ENCODE assay signal across 8 cellular contexts in the genomic region with DNA sequence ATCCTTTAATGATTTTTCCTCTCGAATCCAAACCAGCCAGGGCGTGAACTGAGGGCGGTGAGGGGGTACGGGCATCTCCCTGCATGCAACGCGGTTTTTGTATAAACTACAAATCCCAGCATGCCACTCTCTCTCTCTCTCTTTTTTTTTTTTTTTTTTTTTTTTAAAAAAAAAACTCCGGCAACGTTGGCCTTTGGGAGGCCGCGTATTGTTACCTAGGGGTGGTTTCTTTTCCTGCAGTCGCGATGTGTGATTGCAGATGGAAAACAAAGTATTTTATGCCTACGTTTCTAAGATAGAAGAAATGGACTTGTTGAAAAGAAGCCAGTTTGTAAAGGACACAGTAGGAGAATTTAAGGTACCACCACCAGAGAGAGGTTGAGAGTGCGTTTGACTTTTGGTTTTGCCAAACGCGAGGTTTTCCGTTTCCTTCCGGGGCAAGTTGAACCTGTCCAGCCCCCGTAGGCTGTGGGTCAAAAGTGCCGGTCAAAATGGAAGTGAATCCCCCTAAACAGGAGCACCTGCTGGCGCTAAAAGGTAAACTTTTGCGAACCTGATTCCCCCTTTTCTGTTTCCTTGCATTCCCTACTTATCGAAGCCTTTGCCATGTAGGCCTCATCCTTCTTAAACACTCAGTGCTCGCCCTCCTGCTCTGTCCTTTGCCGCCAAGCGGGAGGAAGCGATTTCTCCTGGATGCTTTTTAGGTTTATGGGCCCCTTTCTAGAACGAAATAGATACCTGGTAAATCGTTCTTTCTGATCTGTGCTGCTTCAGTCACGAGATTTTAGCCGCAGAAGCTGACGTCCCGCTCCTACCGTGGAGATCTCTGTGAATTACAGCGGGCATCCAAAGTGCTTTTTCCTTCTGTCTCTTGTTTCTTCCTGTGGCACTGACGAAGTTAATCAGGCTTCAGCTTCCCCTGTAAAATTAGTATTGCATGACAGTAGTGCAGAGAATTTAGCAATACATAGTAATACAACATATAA. TPM values are rescaled to one million over a fixed set of nuclear protein-coding genes. Genes with fewer than 3 reads are reported as not detected.
A peak's percentile ranks its signal among the peaks of the same experiment; 100 is the strongest.
DNase-seq lines count a peak whose midpoint lies in the region; ATAC-seq and TF ChIP-seq lines count a peak whose summit lies in the region.

A gene with protein sequence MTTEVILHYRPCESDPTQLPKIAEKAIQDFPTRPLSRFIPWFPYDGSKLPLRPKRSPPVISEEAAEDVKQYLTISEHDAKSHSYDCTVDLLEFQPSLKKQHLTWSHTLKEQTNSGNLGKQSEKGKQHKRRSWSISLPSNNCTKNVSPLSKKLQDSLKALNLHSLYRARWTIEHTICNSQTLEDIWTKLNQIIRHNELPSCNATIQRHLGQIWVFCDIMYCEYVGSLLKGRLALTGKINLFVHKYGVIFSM (plus strand): TSS at position 458 of the 986 bp plus-strand sequence. CDS start 4,561 bp downstream, outside the sequence.
A gene with protein sequence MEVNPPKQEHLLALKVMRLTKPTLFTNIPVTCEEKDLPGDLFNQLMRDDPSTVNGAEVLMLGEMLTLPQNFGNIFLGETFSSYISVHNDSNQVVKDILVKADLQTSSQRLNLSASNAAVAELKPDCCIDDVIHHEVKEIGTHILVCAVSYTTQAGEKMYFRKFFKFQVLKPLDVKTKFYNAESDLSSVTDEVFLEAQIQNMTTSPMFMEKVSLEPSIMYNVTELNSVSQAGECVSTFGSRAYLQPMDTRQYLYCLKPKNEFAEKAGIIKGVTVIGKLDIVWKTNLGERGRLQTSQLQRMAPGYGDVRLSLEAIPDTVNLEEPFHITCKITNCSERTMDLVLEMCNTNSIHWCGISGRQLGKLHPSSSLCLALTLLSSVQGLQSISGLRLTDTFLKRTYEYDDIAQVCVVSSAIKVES (plus strand): TSS at position 458 of the 986 bp plus-strand sequence. CDS start 34 bp downstream, at position 492.

- intact Hi-C loops in left ventricle myocardium inferior (cut with micrococcal nuclease) = no loop called here
- intact Hi-C loops in posterior vena cava (cut with DNase I) = no loop called here
- intact Hi-C loops in upper lobe of right lung (cut with DNase I) = no loop called here

- H3K27me3 ChIP-seq in left ventricle myocardium inferior (ENCODE audit: low read depth) (no peaks in the 10 kb centered on the region), upper lobe of right lung (no peaks in the 10 kb centered on the region)

- H3K27ac ChIP-seq in left ventricle myocardium inferior (replicated peaks) (peak within 1 kb of the TSS; percentile 95), upper lobe of right lung (peak within 1 kb of the TSS; percentile 83)

- ATAC-seq in HG02798 (IDR thresholded peaks at IDR 0.05; ENCODE audit: poor library complexity, unreplicated experiment) (peak; percentile 80), upper lobe of right lung (peak; percentile 89)

- H3K4me1 ChIP-seq in left ventricle myocardium inferior (peaks cover 69% of the 10 kb centered on the region), upper lobe of right lung (peaks cover 22% of the 10 kb centered on the region)

- H3K9me3 ChIP-seq in left ventricle myocardium inferior (replicated peaks) (no peaks in the 10 kb centered on the region), upper lobe of right lung (no peaks in the 10 kb centered on the region)

- DNase-seq in NCI-H1417 treated with DMSO at 0.1 percent for 48 hours (lab: John Stamatoyannopoulos, UW) (peak; percentile 88), SW 1271 (lab: John Stamatoyannopoulos, UW) (peak; percentile 91 to 98), amniotic stem cell (lab: John Stamatoyannopoulos, UW) (peak; percentile 89), left ventricle myocardium inferior (peak; percentile 74), posterior vena cava (ENCODE audit: low spot score) (peak; percentile 92), upper lobe of right lung (peak; percentile 83)

- 0 out of 2 replicates have a peak, but pooled peaks have one; percentile 6 for TF ChIP-seq CTCF in GM12875 (IDR thresholded peaks at IDR 0.05; ENCODE audit: borderline replicate concordance, insufficient read depth, low read depth, low read length)
- peak; percentile 30 for TF ChIP-seq CTCF in left ventricle myocardium inferior (IDR thresholded peaks at IDR 0.05; ENCODE audit: borderline replicate concordance)
- no peak for TF ChIP-seq CTCF in upper lobe of right lung (IDR thresholded peaks at IDR 0.05)

- H3K36me3 ChIP-seq in left ventricle myocardium inferior (peaks cover 11% of the 10 kb centered on the region), upper lobe of right lung (peaks cover 8% of the 10 kb centered on the region)

- H3K4me3 ChIP-seq in GM12875 (ENCODE audit: low read depth, low read length) = peak within 1 kb of the TSS; percentile 86
- peak within 1 kb of the TSS; percentile 74 for H3K4me3 ChIP-seq in left ventricle myocardium inferior
- H3K4me3 ChIP-seq in upper lobe of right lung = peak within 1 kb of the TSS; percentile 96

RNA-seq across cellular contexts. Expression of the first gene that starts in this region (rescaled TPM):
- total RNA-seq in left ventricle myocardium inferior = 2.4 TPM
- total RNA-seq in posterior vena cava = 1 to 10 TPM; 2.8 to 3.3 TPM
- total RNA-seq in upper lobe of right lung = 3.4 TPM

RNA-seq across cellular contexts. Expression of the second gene that starts in this region (rescaled TPM):
- 23.3 TPM for total RNA-seq in left ventricle myocardium inferior
- total RNA-seq in posterior vena cava = 10 to 100 TPM; 23.6 to 24.0 TPM
- 19.6 TPM for total RNA-seq in upper lobe of right lung

Comparison
In these comparisons a context has a peak if more than half of its experiments do, and no peak if none do; other contexts are left out.
1. Peak in every context shown above with its lines: DNase-seq, ATAC-seq, H3K4me3 ChIP-seq and H3K27ac ChIP-seq.